In the genomic region with DNA sequence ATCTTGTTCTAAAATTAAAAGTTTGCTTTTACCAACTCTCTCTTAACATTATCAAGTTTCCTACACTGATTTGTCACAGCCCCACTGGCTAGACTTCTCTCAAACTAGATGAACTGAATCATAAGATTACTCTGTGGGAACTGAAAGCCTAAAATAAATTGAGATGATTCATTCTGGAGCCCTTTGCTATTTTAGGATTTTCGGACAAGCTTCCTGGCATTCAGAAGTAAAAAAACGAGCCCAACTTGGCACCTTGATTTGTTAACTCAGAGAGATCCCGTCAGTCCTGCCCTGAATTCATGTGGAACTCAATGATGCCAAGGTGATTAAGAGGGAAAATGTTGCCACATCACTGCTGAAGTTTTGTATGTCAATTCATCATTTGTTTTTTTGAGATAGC, we compare ENCODE assay signal across 14 cellular contexts.
DNase-seq lines count a peak whose midpoint lies in the region; TF ChIP-seq lines count a peak whose summit lies in the region.
"Had no signal": no experiment of that assay in that cellular context is flagged by ENCODE, and none has a peak within 500 bp of the region (broad histone marks: within the 10 kb centered on the region; RNA-seq: fewer than 3 reads in every experiment).

No MANE protein-coding gene starts in this region.

- peaks cover 25% of the 10 kb centered on the region for H3K4me1 Mint-ChIP-seq in chondrocyte (ENCODE audit: low read depth)
- H3K4me1 Mint-ChIP-seq: memory B cell had no signal

- TF ChIP-seq CTCF in chondrocyte (IDR thresholded peaks at IDR 0.05), result no peak

- DNase-seq in AG08395 (ENCODE audit: low spot score), result peak; percentile 35
- DNase-seq in HS-27A (ENCODE audit: low read depth), result peak; percentile 19
- no peak for DNase-seq in chondrocyte (ENCODE audit: low spot score)
- peak; percentile 35 for DNase-seq in myocyte (ENCODE audit: low read depth)
- DNase-seq in GM19240 (ENCODE audit: insufficient read length, low spot score), result no peak
- no peak for DNase-seq in activated naive CD4-positive, alpha-beta T cell treated with anti-CD3 and anti-CD28 coated beads, Interleukin-2, amount 50 U/mL, for 16 hours
- DNase-seq in activated effector memory CD4-positive, alpha-beta T cell treated with anti-CD3 and anti-CD28 coated beads, Interleukin-2, amount 50 U/mL, for 16 hours, result no peak
- no peak for DNase-seq in activated effector memory CD4-positive, alpha-beta T cell treated with Interleukin-2 at 50 U/mL for 16 hours
- DNase-seq: activated naive CD4-positive, alpha-beta T cell; AML-193; central memory CD4-positive, alpha-beta T cell; DMS 273 treated with DMSO at 0.1 percent for 48 hours; ovary had no signal

- no peaks in the 10 kb centered on the region for H3K9me3 Mint-ChIP-seq in chondrocyte (ENCODE audit: low read depth)

- H3K36me3 Mint-ChIP-seq in chondrocyte (ENCODE audit: low read depth), result no peaks in the 10 kb centered on the region
- H3K36me3 Mint-ChIP-seq: memory B cell had no signal

- no peaks in the 10 kb centered on the region for H3K27me3 Mint-ChIP-seq in chondrocyte (ENCODE audit: low read depth)
- H3K27me3 Mint-ChIP-seq: memory B cell had no signal

- H3K27ac Mint-ChIP-seq in chondrocyte (ENCODE audit: unreplicated experiment), result peak overlapping the region; percentile 79
- H3K27ac Mint-ChIP-seq: memory B cell had no signal

- H3K4me3 Mint-ChIP-seq in chondrocyte (ENCODE audit: unreplicated experiment), result no peak overlapping the region
- H3K4me3 Mint-ChIP-seq: memory B cell had no signal

Comparison
In these comparisons a context has a peak if more than half of its experiments do, and no peak if none do; other contexts are left out.
1. DNase-seq: peak in AG08395 (single experiment), HS-27A (single experiment) and myocyte (single experiment); none in chondrocyte (single experiment), GM19240 (single experiment), activated naive CD4-positive, alpha-beta T cell treated with anti-CD3 and anti-CD28 coated beads, Interleukin-2, amount 50 U/mL, for 16 hours (single experiment), activated effector memory CD4-positive, alpha-beta T cell treated with anti-CD3 and anti-CD28 coated beads, Interleukin-2, amount 50 U/mL, for 16 hours (single experiment) and activated effector memory CD4-positive, alpha-beta T cell treated with Interleukin-2 at 50 U/mL for 16 hours (single experiment).